ENCODE assay signal across 9 cellular contexts in genomic region chr17:42342242-42343008, GRCh38. TPM values are rescaled to one million over a fixed set of nuclear protein-coding genes. Genes with fewer than 3 reads are reported as not detected.
DNase-seq lines count a peak whose midpoint lies in the region; ATAC-seq and TF ChIP-seq lines count a peak whose summit lies in the region.
"Had no signal": no experiment of that assay in that cellular context is flagged by ENCODE, and none has a peak within 500 bp of the region (broad histone marks: within the 10 kb centered on the region; RNA-seq: fewer than 3 reads in every experiment).

No MANE protein-coding gene starts in this region.

- no peak overlapping the region for H3K4me3 Mint-ChIP-seq in CD8-positive, alpha-beta T cell
- H3K4me3 Mint-ChIP-seq in WTC11: no peak overlapping the region

- H3K27ac Mint-ChIP-seq in CD8-positive, alpha-beta T cell: peak overlapping the region; percentile 58
- peak overlapping the region; percentile 67; the same call in 1 of the 2 replicates for H3K27ac Mint-ChIP-seq in WTC11

- intact Hi-C loops in CD8-positive, alpha-beta T cell (cut with DNase I, micrococcal nuclease): loop anchor here in 1 of 2 experiments (10.0 kb wide), 1 partner anchor 1228 kb away; the partner anchor contains the start of gene KRTAP4-11

- H3K27me3 Mint-ChIP-seq in CD8-positive, alpha-beta T cell (ENCODE audit: low read depth): no peaks in the 10 kb centered on the region
- H3K27me3 Mint-ChIP-seq in WTC11 (ENCODE audit: low read depth): no peaks in the 10 kb centered on the region

- CTCF ChIA-PET in CD8-positive, alpha-beta T cell (lab: Charles Lee): interaction anchor here (0.8 kb wide), 1 partner anchor 73 kb away, joined by 3 read pairs; no protein-coding TSS in a partner anchor
- CTCF ChIA-PET in WTC11 (lab: Charles Lee): interaction anchor here (0.7 to 1.2 kb wide), 6 partner anchors 31 to 185 kb away, joined by 3 to 6 read pairs (median 4); no protein-coding TSS in a partner anchor

- H3K9me3 ChIP-seq in CD8-positive, alpha-beta T cell (ENCODE audit: low read length): no peaks in the 10 kb centered on the region
- H3K9me3 ChIP-seq: ovary had no signal

- H3K4me3 ChIP-seq in CD8-positive, alpha-beta T cell (ENCODE audit: low read depth, low read length): no peak overlapping the region
- no peak overlapping the region for H3K4me3 ChIP-seq in foreskin fibroblast (ENCODE audit: low read depth in 1 of 2, low read length in 2 of 2)
- H3K4me3 ChIP-seq: ovary had no signal

- H3K36me3 Mint-ChIP-seq in CD8-positive, alpha-beta T cell: peaks cover 78% of the 10 kb centered on the region
- peaks cover 54% of the 10 kb centered on the region for H3K36me3 Mint-ChIP-seq in WTC11

- peaks cover 26% of the 10 kb centered on the region for H3K4me1 ChIP-seq in CD8-positive, alpha-beta T cell (ENCODE audit: insufficient read depth, low read length)

- no peak for TF ChIP-seq CTCF in CD8-positive, alpha-beta T cell (IDR thresholded peaks at IDR 0.05)
- TF ChIP-seq CTCF in WTC11 (IDR thresholded peaks at IDR 0.05) (no peak), foreskin fibroblast (IDR thresholded peaks at IDR 0.05; ENCODE audit: low read depth, low read length) (no peak)

- POLR2A ChIA-PET in CD8-positive, alpha-beta T cell (lab: Charles Lee): interaction anchor here (1.2 kb wide), 1 partner anchor 46 kb away, joined by 5 read pairs; the partner anchor contains the start of gene STAT3
- POLR2A ChIA-PET in WTC11 (lab: Charles Lee): interaction anchor here (0.7 kb wide), 1 partner anchor 19 kb away, joined by 3 read pairs; no protein-coding TSS in a partner anchor

- ATAC-seq in CD8-positive, alpha-beta T cell: peak; percentile 49
- ATAC-seq in WTC11 (no peak), HG02642 (IDR thresholded peaks at IDR 0.05; ENCODE audit: poor library complexity, unreplicated experiment) (no peak)

- no peaks in the 10 kb centered on the region for H3K27me3 ChIP-seq in CD8-positive, alpha-beta T cell (ENCODE audit: insufficient read depth, low read length)
- H3K27me3 ChIP-seq: ovary had no signal

- H3K4me1 Mint-ChIP-seq in CD8-positive, alpha-beta T cell (ENCODE audit: low read depth): peaks cover 38% of the 10 kb centered on the region
- H3K4me1 Mint-ChIP-seq in WTC11: peaks cover 17% of the 10 kb centered on the region

- H3K36me3 ChIP-seq in CD8-positive, alpha-beta T cell (ENCODE audit: insufficient read depth, low read length): peaks cover 16% of the 10 kb centered on the region
- H3K36me3 ChIP-seq: ovary had no signal

- no peaks in the 10 kb centered on the region for H3K9me3 Mint-ChIP-seq in CD8-positive, alpha-beta T cell
- no peaks in the 10 kb centered on the region for H3K9me3 Mint-ChIP-seq in WTC11

- H3K27ac ChIP-seq in CD8-positive, alpha-beta T cell (ENCODE audit: low read depth, low read length): no peak overlapping the region
- H3K27ac ChIP-seq: ovary had no signal

- DNase-seq in CD8-positive, alpha-beta T cell: peak in 1 of 7 experiments; percentile 25
- DNase-seq in HCEC 1CT: peak; percentile 85
- DNase-seq in WTC11 (ENCODE audit: low spot score): no peak
- DNase-seq in foreskin fibroblast: peak; percentile 65 to 71
- no peak for DNase-seq in HuH-7 (ENCODE audit: low spot score)
- no peak for DNase-seq in NCI-H345 (lab: John Stamatoyannopoulos, UW)
- DNase-seq in LoVo (ENCODE audit: low spot score): no peak
- DNase-seq: ovary had no signal

TF ChIP-seq in WTC11, 78 proteins besides CTCF, POLR2A, EP300 and RAD21:
- no peak for TF ChIP-seq NR2C2 (CRISPR knock-in tag; IDR thresholded peaks at IDR 0.05)
- no peak for TF ChIP-seq MLX (CRISPR knock-in tag; IDR thresholded peaks at IDR 0.05)
- TF ChIP-seq USF1 (CRISPR knock-in tag; IDR thresholded peaks at IDR 0.05): no peak
- no peak for TF ChIP-seq CDX4 (CRISPR knock-in tag; IDR thresholded peaks at IDR 0.05; ENCODE audit: borderline replicate concordance)
- TF ChIP-seq ERG (CRISPR knock-in tag; IDR thresholded peaks at IDR 0.05): no peak
- no peak for TF ChIP-seq NFYB (CRISPR knock-in tag; conservative IDR thresholded peaks at IDR 0.05; ENCODE audit: low read depth)
- TF ChIP-seq HMGA2 (CRISPR knock-in tag; IDR thresholded peaks at IDR 0.05): no peak
- TF ChIP-seq NR1H2 (CRISPR knock-in tag; IDR thresholded peaks at IDR 0.05): no peak
TF ChIP-seq in WTC11: peak in this region for 0.

RNA-seq across cellular contexts. Expression of gene STAT3, which starts 45.8 kb away (rescaled TPM):
- 100 to 1,000 TPM; 338 to 343 TPM for total RNA-seq in CD8-positive, alpha-beta T cell
- 74.4 to 98.0 TPM (median 74.9 TPM) in 3 replicates for total RNA-seq in WTC11 (2021)

RNA-seq across cellular contexts. Expression of gene STAT5A, which starts 54.1 kb away (rescaled TPM):
- total RNA-seq in CD8-positive, alpha-beta T cell: 100 to 1,000 TPM; 300 to 319 TPM
- total RNA-seq in WTC11 (2021): 6.6 to 10.9 TPM (median 9.7 TPM) in 3 replicates

Comparison
In these comparisons a context has a peak if more than half of its experiments do, and no peak if none do; other contexts are left out.
1. DNase-seq: peak in HCEC 1CT (single experiment) and foreskin fibroblast (2 of 2); none in WTC11 (single experiment), HuH-7 (single experiment), NCI-H345 (single experiment) and LoVo (single experiment).
2. RNA of gene STAT5A, which starts 54.1 kb away (total RNA-seq): 300 to 319 TPM in CD8-positive, alpha-beta T cell; 6.6 to 10.9 TPM in WTC11; every median in the first group is over 10 times any median in the second.